In the genomic region with DNA sequence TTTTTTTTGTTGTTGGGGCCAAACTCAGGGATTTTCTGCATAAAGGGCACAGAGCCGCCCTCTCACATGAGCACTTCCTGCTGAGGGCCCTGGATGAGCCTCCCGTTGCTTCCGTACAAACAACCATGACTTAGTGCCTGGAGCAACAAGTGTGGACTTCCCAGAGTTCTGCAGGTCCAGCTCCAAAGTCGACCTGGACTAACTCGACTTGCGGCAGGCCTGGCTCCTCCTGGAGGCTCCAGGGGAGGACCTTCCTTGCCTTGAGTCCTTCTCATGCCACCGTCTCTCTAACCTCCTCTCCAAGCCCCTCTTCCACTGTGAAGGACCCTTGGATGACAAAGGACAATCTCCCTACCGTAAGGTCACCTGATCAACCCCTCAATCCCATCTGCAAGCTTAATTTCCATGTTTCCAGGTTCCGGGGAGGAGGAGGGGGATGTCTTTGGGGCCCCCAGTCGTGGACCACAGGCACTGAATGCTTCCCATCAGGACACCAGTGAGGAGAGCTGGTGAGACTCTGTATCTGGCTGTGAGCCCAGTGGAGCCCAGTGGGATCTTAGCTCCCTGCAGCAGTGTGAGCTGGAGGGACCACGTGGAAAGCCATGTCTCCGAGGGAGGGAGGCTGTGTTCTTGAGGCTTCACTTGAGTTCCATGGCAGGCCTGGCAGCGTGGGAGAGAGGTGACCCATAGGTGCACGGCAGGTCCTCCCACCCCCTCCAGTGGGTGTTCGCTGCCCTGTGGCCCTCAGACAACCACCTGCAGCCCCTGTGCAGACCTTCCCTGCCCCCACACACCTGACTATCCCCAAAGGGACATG, we compare ENCODE assay signal across 19 cellular contexts.
A peak's percentile ranks its signal among the peaks of the same experiment; 100 is the strongest.
DNase-seq lines count a peak whose midpoint lies in the region; ATAC-seq and TF ChIP-seq lines count a peak whose summit lies in the region.
"Had no signal": no experiment of that assay in that cellular context is flagged by ENCODE, and none has a peak within 500 bp of the region (broad histone marks: within the 10 kb centered on the region; RNA-seq: fewer than 3 reads in every experiment).

No MANE protein-coding gene starts in this region.

- peaks cover under 1% of the 10 kb centered on the region for H3K9me3 Mint-ChIP-seq in activated CD4-positive, alpha-beta memory T cell treated with anti-CD3 and anti-CD28 coated beads for 36 hours
- H3K9me3 Mint-ChIP-seq in type B pancreatic cell = peaks cover 4% of the 10 kb centered on the region
- peaks cover 4% of the 10 kb centered on the region for H3K9me3 Mint-ChIP-seq in glutamatergic neuron (ENCODE audit: unreplicated experiment)

- peaks cover 6% of the 10 kb centered on the region for H3K27me3 Mint-ChIP-seq in activated CD4-positive, alpha-beta memory T cell treated with anti-CD3 and anti-CD28 coated beads for 36 hours
- H3K27me3 Mint-ChIP-seq in type B pancreatic cell = peaks cover 15% of the 10 kb centered on the region
- H3K27me3 Mint-ChIP-seq in glutamatergic neuron (ENCODE audit: unreplicated experiment) = no peaks in the 10 kb centered on the region

- no peak overlapping the region for H3K4me3 ChIP-seq in right cardiac atrium (ENCODE audit: low read length)
- H3K4me3 ChIP-seq: GM23248, PC-9 had no signal

- intact Hi-C loops in Right ventricle myocardium inferior (cut with DNase I) = no loop called here
- intact Hi-C loops in right cardiac atrium (cut with DNase I) = no loop called here
- intact Hi-C loops in activated CD4-positive, alpha-beta memory T cell treated with anti-CD3 and anti-CD28 coated beads for 36 hours (cut with micrococcal nuclease) = no loop called here

- TF ChIP-seq CTCF in type B pancreatic cell (conservative IDR thresholded peaks at IDR 0.05) (no peak), glutamatergic neuron (IDR thresholded peaks at IDR 0.05; ENCODE audit: partially characterized antibody, unreplicated experiment) (no peak)

- peak; percentile 44 for DNase-seq in Right ventricle myocardium inferior (ENCODE audit: missing footprints)
- DNase-seq in right cardiac atrium = no peak
- DNase-seq in activated CD4-positive, alpha-beta memory T cell treated with anti-CD3 and anti-CD28 coated beads for 36 hours = peak; percentile 4
- peak; percentile 12 for DNase-seq in left lobe of liver (ENCODE audit: low spot score)
- DNase-seq in type B pancreatic cell (ENCODE audit: extremely low spot score, unreplicated experiment) = peak; percentile 52
- DNase-seq in glutamatergic neuron = no peak
- no peak for DNase-seq in NCI-H128 (lab: John Stamatoyannopoulos, UW; ENCODE audit: unreplicated experiment)
- DNase-seq: DMS 273 treated with DMSO at 0.1 percent for 48 hours, GDM1, GM23248, KG1, NCI-H1436, NCI-H2029, NCI-H2171, NCI-H510A, NCI-H82, PC-9 had no signal

- H3K36me3 Mint-ChIP-seq in activated CD4-positive, alpha-beta memory T cell treated with anti-CD3 and anti-CD28 coated beads for 36 hours = no peaks in the 10 kb centered on the region
- H3K36me3 Mint-ChIP-seq in type B pancreatic cell (no peaks in the 10 kb centered on the region), glutamatergic neuron (ENCODE audit: unreplicated experiment) (no peaks in the 10 kb centered on the region)
- H3K36me3 Mint-ChIP-seq: CD14-positive monocyte had no signal

- ATAC-seq in Right ventricle myocardium inferior (no peak), right cardiac atrium (no peak), left lobe of liver (no peak), HG02798 (IDR thresholded peaks at IDR 0.05; ENCODE audit: poor library complexity, unreplicated experiment) (no peak)

- CTCF ChIA-PET in activated CD4-positive, alpha-beta memory T cell treated with anti-CD3 and anti-CD28 coated beads for 36 hours (lab: Charles Lee) = no interaction called here

- no peak overlapping the region for H3K27ac Mint-ChIP-seq in activated CD4-positive, alpha-beta memory T cell treated with anti-CD3 and anti-CD28 coated beads for 36 hours
- H3K27ac Mint-ChIP-seq in type B pancreatic cell (no peak overlapping the region), glutamatergic neuron (ENCODE audit: unreplicated experiment) (no peak overlapping the region)
- H3K27ac Mint-ChIP-seq: CD14-positive monocyte had no signal

- POLR2A ChIA-PET in activated CD4-positive, alpha-beta memory T cell treated with anti-CD3 and anti-CD28 coated beads for 36 hours (lab: Charles Lee) = no interaction called here

- no peaks in the 10 kb centered on the region for H3K4me1 ChIP-seq in right cardiac atrium (ENCODE audit: control insufficient read depth, insufficient read depth, low read length)

- H3K4me3 Mint-ChIP-seq in activated CD4-positive, alpha-beta memory T cell treated with anti-CD3 and anti-CD28 coated beads for 36 hours = no peak overlapping the region
- H3K4me3 Mint-ChIP-seq in type B pancreatic cell (no peak overlapping the region), glutamatergic neuron (ENCODE audit: unreplicated experiment) (no peak overlapping the region)
- H3K4me3 Mint-ChIP-seq: CD14-positive monocyte had no signal

- 76% methylated on average over 15 of the region's 15 CpGs for WGBS in right cardiac atrium

- H3K9me3 ChIP-seq in right cardiac atrium (ENCODE audit: control insufficient read depth, low read length) = no peaks in the 10 kb centered on the region

- H3K4me1 Mint-ChIP-seq in activated CD4-positive, alpha-beta memory T cell treated with anti-CD3 and anti-CD28 coated beads for 36 hours (ENCODE audit: low read depth) = no peaks in the 10 kb centered on the region
- H3K4me1 Mint-ChIP-seq in type B pancreatic cell (ENCODE audit: unreplicated experiment) (no peaks in the 10 kb centered on the region), glutamatergic neuron (ENCODE audit: low read depth, unreplicated experiment) (no peaks in the 10 kb centered on the region)
- H3K4me1 Mint-ChIP-seq: CD14-positive monocyte had no signal

- H3K27me3 ChIP-seq in right cardiac atrium (ENCODE audit: control insufficient read depth, insufficient read depth) = no peaks in the 10 kb centered on the region

- H3K27ac ChIP-seq in right cardiac atrium (ENCODE audit: low read length) = no peak overlapping the region
- H3K27ac ChIP-seq: GM23248, PC-9 had no signal

Comparison
In these comparisons a context has a peak if more than half of its experiments do, and no peak if none do; other contexts are left out.
1. DNase-seq: peak in Right ventricle myocardium inferior (single experiment), activated CD4-positive, alpha-beta memory T cell treated with anti-CD3 and anti-CD28 coated beads for 36 hours (single experiment), left lobe of liver (single experiment) and type B pancreatic cell (single experiment); none in right cardiac atrium (0 of 3), glutamatergic neuron (single experiment) and NCI-H128 (single experiment).